19 cellular contexts compared by ENCODE assay signal in genomic region chr1:150226486-150226885, GRCh38. TPM values are rescaled to one million over a fixed set of nuclear protein-coding genes. Genes with fewer than 3 reads are reported as not detected.
A peak's percentile ranks its signal among the peaks of the same experiment; 100 is the strongest.
DNase-seq lines count a peak whose midpoint lies in the region; ATAC-seq, FAIRE-seq and TF ChIP-seq lines count a peak whose summit lies in the region.
"Had no signal": no experiment of that assay in that cellular context is flagged by ENCODE, and none has a peak within 500 bp of the region (broad histone marks: within the 10 kb centered on the region; RNA-seq: fewer than 3 reads in every experiment).

No MANE protein-coding gene starts in this region.

- H3K27ac Mint-ChIP-seq in natural killer cell treated with Interleukin-12 subunit alpha and Interleukin-12 subunit beta and Interleukin-15 and Interleukin-18, amount 100 ng/mL, for 72 hours = peak overlapping the region; percentile 5 to 45
- H3K27ac Mint-ChIP-seq in natural killer cell = no peak overlapping the region
- H3K27ac Mint-ChIP-seq in activated T-helper 17 cell treated with anti-CD3 and anti-CD28 coated beads, Interleukin-2, amount 50 U/mL, for 72 hours = no peak overlapping the region
- H3K27ac Mint-ChIP-seq: CD4-positive, alpha-beta T cell; GM23338 had no signal

- peaks cover 5 to 13% of the 10 kb centered on the region in 2 donors for H3K4me1 Mint-ChIP-seq in natural killer cell treated with Interleukin-12 subunit alpha and Interleukin-12 subunit beta and Interleukin-15 and Interleukin-18, amount 100 ng/mL, for 72 hours (ENCODE audit: low read depth in 2 of 2)
- H3K4me1 Mint-ChIP-seq in natural killer cell = peaks cover 5 to 6% of the 10 kb centered on the region in 2 donors
- H3K4me1 Mint-ChIP-seq in activated T-helper 17 cell treated with anti-CD3 and anti-CD28 coated beads, Interleukin-2, amount 50 U/mL, for 72 hours = peaks cover 4% of the 10 kb centered on the region
- H3K4me1 Mint-ChIP-seq: GM23338 had no signal

- H3K9me3 ChIP-seq in SU-DHL-6 (ENCODE audit: insufficient read depth, low read length) (no peaks in the 10 kb centered on the region), K562 (replicated peaks; ENCODE audit: control insufficient read depth, insufficient read depth, low read depth, low read length) (no peaks in the 10 kb centered on the region)
- H3K9me3 ChIP-seq: BE2C, SJCRH30 had no signal

- no peak overlapping the region for H3K4me3 Mint-ChIP-seq in natural killer cell treated with Interleukin-12 subunit alpha and Interleukin-12 subunit beta and Interleukin-15 and Interleukin-18, amount 100 ng/mL, for 72 hours
- H3K4me3 Mint-ChIP-seq in natural killer cell = no peak overlapping the region
- no peak overlapping the region for H3K4me3 Mint-ChIP-seq in activated T-helper 17 cell treated with anti-CD3 and anti-CD28 coated beads, Interleukin-2, amount 50 U/mL, for 72 hours
- H3K4me3 Mint-ChIP-seq: CD4-positive, alpha-beta T cell; GM23338 had no signal

- no peak for TF ChIP-seq RAD21 in K562 (CRISPR knock-in tag; conservative IDR thresholded peaks at IDR 0.05 in 1 of 2, IDR thresholded peaks at IDR 0.05 in 1 of 2)

- H3K9me3 Mint-ChIP-seq in natural killer cell treated with Interleukin-12 subunit alpha and Interleukin-12 subunit beta and Interleukin-15 and Interleukin-18, amount 100 ng/mL, for 72 hours = no peaks in the 10 kb centered on the region
- no peaks in the 10 kb centered on the region for H3K9me3 Mint-ChIP-seq in natural killer cell
- H3K9me3 Mint-ChIP-seq in activated T-helper 17 cell treated with anti-CD3 and anti-CD28 coated beads, Interleukin-2, amount 50 U/mL, for 72 hours = no peaks in the 10 kb centered on the region
- H3K9me3 Mint-ChIP-seq: CD4-positive, alpha-beta T cell; GM23338 had no signal

- in situ Hi-C loops in K562 (cut with MboI) = no loop called here

- TF ChIP-seq POLR2A in K562 (conservative IDR thresholded peaks at IDR 0.05) = no peak

- peaks cover 31% of the 10 kb centered on the region for H3K36me3 ChIP-seq in SU-DHL-6 (ENCODE audit: low read length)
- peaks cover 81% of the 10 kb centered on the region for H3K36me3 ChIP-seq in K562 (ENCODE audit: control insufficient read depth, insufficient read depth, low read length)

- H3K9ac ChIP-seq in SU-DHL-6 (ENCODE audit: low read length) (no peak overlapping the region), K562 (ENCODE audit: insufficient read depth in 1 of 2, low read depth in 2 of 2, low read length in 2 of 2) (no peak overlapping the region)

- POLR2A ChIA-PET in K562 (lab: Yijun Ruan, JAX) = interaction anchor here (1.0 to 1.7 kb wide), 2 partner anchors 9 to 36 kb away, joined by 3 to 7 read pairs; partner anchors contain the start of gene ANP32E

- H3K4me1 ChIP-seq in K562 (replicated peaks in 1 of 2; ENCODE audit: control insufficient read depth in 2 of 2, insufficient read depth in 2 of 2, low read length in 2 of 2) = no peaks in the 10 kb centered on the region
- H3K4me1 ChIP-seq: BE2C, SJCRH30 had no signal

- H3K27me3 ChIP-seq in SU-DHL-6 (ENCODE audit: low read length) (no peaks in the 10 kb centered on the region), K562 (ENCODE audit: control insufficient read depth in 2 of 2, insufficient read depth in 2 of 2, low read length in 2 of 2) (no peaks in the 10 kb centered on the region)
- H3K27me3 ChIP-seq: BE2C, SJCRH30 had no signal

- H4K20me1 ChIP-seq in SU-DHL-6 (ENCODE audit: low read depth, low read length) (no peaks in the 10 kb centered on the region; the same call in 1 of the 2 replicates), K562 (replicated peaks; ENCODE audit: control insufficient read depth, insufficient read depth, low read length) (no peaks in the 10 kb centered on the region)

- BruUV-seq in K562 (replicated peaks; lab: Mats Ljungman, UMichigan) = TSS peak; percentile 15

- H3K9me1 ChIP-seq in K562 (ENCODE audit: control insufficient read depth, insufficient read depth, low read length) = no peaks in the 10 kb centered on the region

- intact Hi-C loops in natural killer cell (cut with micrococcal nuclease) = no loop called here
- intact Hi-C loops in K562 (cut with micrococcal nuclease) = no loop called here

- H3K4me3 ChIP-seq in SU-DHL-6 (ENCODE audit: insufficient read depth, low read length, poor library complexity, severe bottlenecking) = no peak overlapping the region
- H3K4me3 ChIP-seq in K562 = no peak overlapping the region
- H3K4me3 ChIP-seq: GM23338, PC-9, SJCRH30 had no signal

- H3K27me3 Mint-ChIP-seq in natural killer cell treated with Interleukin-12 subunit alpha and Interleukin-12 subunit beta and Interleukin-15 and Interleukin-18, amount 100 ng/mL, for 72 hours = no peaks in the 10 kb centered on the region
- H3K27me3 Mint-ChIP-seq in natural killer cell (ENCODE audit: low read depth in 2 of 2) = no peaks in the 10 kb centered on the region
- no peaks in the 10 kb centered on the region for H3K27me3 Mint-ChIP-seq in activated T-helper 17 cell treated with anti-CD3 and anti-CD28 coated beads, Interleukin-2, amount 50 U/mL, for 72 hours
- H3K27me3 Mint-ChIP-seq: CD4-positive, alpha-beta T cell had no signal

- peaks cover 38% of the 10 kb centered on the region for H3K36me3 Mint-ChIP-seq in natural killer cell treated with Interleukin-12 subunit alpha and Interleukin-12 subunit beta and Interleukin-15 and Interleukin-18, amount 100 ng/mL, for 72 hours
- peaks cover 18% of the 10 kb centered on the region for H3K36me3 Mint-ChIP-seq in natural killer cell
- H3K36me3 Mint-ChIP-seq in activated T-helper 17 cell treated with anti-CD3 and anti-CD28 coated beads, Interleukin-2, amount 50 U/mL, for 72 hours (ENCODE audit: low read depth) = peaks cover 98% of the 10 kb centered on the region

- no peak for TF ChIP-seq EP300 in K562 (IDR thresholded peaks at IDR 0.05; ENCODE audit: low read length)

- H3K27ac ChIP-seq in SU-DHL-6 (ENCODE audit: low read depth, low read length) (peak overlapping the region; percentile 18; the same call in 1 of the 2 replicates), K562 (ENCODE audit: extremely low read depth, low read depth, low read length) (no peak overlapping the region)
- H3K27ac ChIP-seq: PC-9, SJCRH30 had no signal

- CTCF ChIA-PET in K562 (lab: Yijun Ruan, JAX; ENCODE audit: low intra/inter-chr PET ratio) = no interaction called here

- no peak overlapping the region for H3K4me2 ChIP-seq in SU-DHL-6 (ENCODE audit: low read depth, low read length, poor library complexity, severe bottlenecking)
- H3K4me2 ChIP-seq in K562 (ENCODE audit: insufficient read depth, low read length) = no peak overlapping the region
- H3K4me2 ChIP-seq: GM23338, PC-9 had no signal

- H3K79me2 ChIP-seq in SU-DHL-6 (ENCODE audit: insufficient read depth, low read length) (peaks cover 17% of the 10 kb centered on the region), K562 (ENCODE audit: control insufficient read depth, insufficient read depth, low read length) (peaks cover 16% of the 10 kb centered on the region)

- H2AFZ ChIP-seq in SU-DHL-6 (ENCODE audit: low read depth, low read length, severe bottlenecking) (no peak overlapping the region), K562 (ENCODE audit: low read depth, low read length) (no peak overlapping the region)
- H2AFZ ChIP-seq: GM23338, PC-9 had no signal

- FAIRE-seq in K562 (lab: Jason Lieb, UNC) = no peak

- no peak for ATAC-seq in natural killer cell treated with Interleukin-12 subunit alpha and Interleukin-12 subunit beta and Interleukin-15 and Interleukin-18, amount 100 ng/mL, for 72 hours
- ATAC-seq in natural killer cell = no peak
- no peak for ATAC-seq in K562
- no peak for ATAC-seq in HG03378 (IDR thresholded peaks at IDR 0.05; ENCODE audit: unreplicated experiment)
- no peak for ATAC-seq in activated T-helper 17 cell treated with anti-CD3 and anti-CD28 coated beads, Interleukin-2, amount 50 U/mL, for 72 hours (replicated peaks)
- ATAC-seq: GM23338 had no signal

- H3K9me2 ChIP-seq in SU-DHL-6 (replicated peaks; ENCODE audit: insufficient read depth, low read length) = no peaks in the 10 kb centered on the region

- no peak for TF ChIP-seq CTCF in natural killer cell (IDR thresholded peaks at IDR 0.05)
- TF ChIP-seq CTCF in SU-DHL-6 (IDR thresholded peaks at IDR 0.05; ENCODE audit: insufficient read depth, low read length, poor library complexity, severe bottlenecking) = no peak
- no peak for TF ChIP-seq CTCF in K562 (IDR thresholded peaks at IDR 0.05 in 2 of 3, conservative IDR thresholded peaks at IDR 0.05 in 1 of 3; ENCODE audit: insufficient read depth in 2 of 3, low read depth in 1 of 3, low read length in 3 of 3)

- WGBS in K562 (ENCODE audit: insufficient coverage, low coverage, missing lambda C conversion rate) = 95% methylated on average over 2 of the region's 2 CpGs

- H3F3A ChIP-seq in SU-DHL-6 (ENCODE audit: insufficient read depth) = peaks cover 21% of the 10 kb centered on the region; the same call in 1 of the 2 replicates

- no peak for DNase-seq in natural killer cell treated with Interleukin-12 subunit alpha and Interleukin-12 subunit beta and Interleukin-15 and Interleukin-18, amount 100 ng/mL, for 72 hours (ENCODE audit: low spot score)
- DNase-seq in natural killer cell (no peak), K562 (ENCODE audit: extremely low read depth in 1 of 4, low spot score in 3 of 4) (no peak), GM03348 (ENCODE audit: low spot score) (no peak)
- DNase-seq: BE2C; CD4-positive, alpha-beta T cell; DMS79 treated with DMSO at 0.1 percent for 48 hours; KBM-7; NCI-H1436 treated with DMSO at 0.1 percent for 48 hours; NCI-H2029 treated with DMSO at 0.1 percent for 48 hours; NCI-H2171 treated with DMSO at 0.1 percent for 48 hours; NCI-H446 treated with DMSO at 0.1 percent for 48 hours; NCI-H748 treated with DMSO at 0.1 percent for 48 hours; PC-9; SJCRH30 had no signal

RNA-seq across cellular contexts. Expression of gene ANP32E, which starts 9.4 kb away (rescaled TPM):
- total RNA-seq in natural killer cell treated with Interleukin-12 subunit alpha and Interleukin-12 subunit beta and Interleukin-15 and Interleukin-18, amount 100 ng/mL, for 72 hours = 100 to 1,000 TPM; 157 to 164 TPM
- 10 to 100 TPM; 50.7 to 56.9 (median 55.2) TPM for total RNA-seq in natural killer cell
- total RNA-seq in K562 (2011; cell fraction: chromatin; rRNA removed; ENCODE audit: low replicate concordance) = 8.8 and 23.9 TPM in 2 replicates
- total RNA-seq in K562 (2011; cell fraction: nucleolus; rRNA removed) = 7.3 and 8.2 TPM in 2 replicates
- total RNA-seq in K562 (2011; cell fraction: nucleoplasm; rRNA removed) = 20.2 and 29.5 TPM in 2 replicates
- total RNA-seq in K562 (2014; rRNA removed) = 62.5 and 67.0 TPM in 2 replicates
- total RNA-seq in K562 (2014; rRNA removed; fragmentation: Illumina TruSeq; extraction: Trizol) = 105 and 135 TPM in 2 replicates
- total RNA-seq in K562 (2015; rRNA removed; fragmentation: Illumina TruSeq; extraction: Trizol) = 89.4 and 93.3 TPM in 2 replicates
- 67.8 and 92.4 TPM in 2 replicates for total RNA-seq in K562 (2021)
- 34.3 and 60.4 TPM in 2 replicates for polyA plus RNA-seq in K562 (2011; rRNA removed)
- 4.0 and 15.1 TPM in 2 replicates for polyA plus RNA-seq in K562 (2011; cell fraction: cytosol; rRNA removed)
- polyA plus RNA-seq in K562 (2011; cell fraction: nucleus; rRNA removed) = 6.3 and 9.6 TPM in 2 replicates
- 56.3 and 162 TPM in 2 replicates for polyA plus RNA-seq in K562 (2012)
- 110 and 124 TPM in 2 replicates for polyA plus RNA-seq in K562 (2014; fragmentation: Illumina TruSeq; extraction: Trizol)
- polyA plus RNA-seq in K562 (2014; fragmentation: Nextera tagmentation; extraction: Ambion mirVana) = 100 to 1,000 TPM; 133 to 197 TPM
- polyA plus RNA-seq in K562 (2014; rRNA removed) = 99.8 and 104 TPM in 2 replicates
- 45.2 and 52.2 TPM in 2 replicates for polyA minus RNA-seq in K562 (2011; rRNA and poly(A)+ RNA removed)
- 22.0 and 28.1 TPM in 2 replicates for polyA minus RNA-seq in K562 (2011; cell fraction: cytosol; rRNA and poly(A)+ RNA removed)
- 7.4 and 10.8 TPM in 2 replicates for polyA minus RNA-seq in K562 (2011; cell fraction: nucleus; rRNA and poly(A)+ RNA removed)
- total RNA-seq in activated T-helper 17 cell treated with anti-CD3 and anti-CD28 coated beads, Interleukin-2, amount 50 U/mL, for 72 hours = 100 to 1,000 TPM; 162 to 166 TPM

RNA-seq across cellular contexts. Expression of gene CA14, which starts 31.1 kb away (rescaled TPM):
- total RNA-seq in natural killer cell treated with Interleukin-12 subunit alpha and Interleukin-12 subunit beta and Interleukin-15 and Interleukin-18, amount 100 ng/mL, for 72 hours = not detected
- total RNA-seq in natural killer cell = not detected
- 0.60 TPM in 1 of 2 replicates, not detected in the other for total RNA-seq in K562 (2011; cell fraction: chromatin; rRNA removed; ENCODE audit: low replicate concordance)
- 0.39 and 0.50 TPM in 2 replicates for total RNA-seq in K562 (2011; cell fraction: nucleolus; rRNA removed)
- 0.53 TPM in 1 of 2 replicates, not detected in the other for total RNA-seq in K562 (2011; cell fraction: nucleoplasm; rRNA removed)
- total RNA-seq in K562 (2014; rRNA removed) = not detected in 2 replicates
- 0.15 and 0.16 TPM in 2 replicates for total RNA-seq in K562 (2014; rRNA removed; fragmentation: Illumina TruSeq; extraction: Trizol)
- 0.33 and 0.41 TPM in 2 replicates for total RNA-seq in K562 (2015; rRNA removed; fragmentation: Illumina TruSeq; extraction: Trizol)
- 0.22 and 0.36 TPM in 2 replicates for total RNA-seq in K562 (2021)
- 0.13 and 0.24 TPM in 2 replicates for polyA plus RNA-seq in K562 (2011; rRNA removed)
- polyA plus RNA-seq in K562 (2011; cell fraction: cytosol; rRNA removed) = 0.13 and 0.24 TPM in 2 replicates
- 0.24 and 0.25 TPM in 2 replicates for polyA plus RNA-seq in K562 (2011; cell fraction: nucleus; rRNA removed)
- 0.51 and 0.69 TPM in 2 replicates for polyA plus RNA-seq in K562 (2012)
- 0.15 and 0.16 TPM in 2 replicates for polyA plus RNA-seq in K562 (2014; fragmentation: Illumina TruSeq; extraction: Trizol)
- under 1 TPM; 0.30 to 0.46 TPM for polyA plus RNA-seq in K562 (2014; fragmentation: Nextera tagmentation; extraction: Ambion mirVana)
- polyA plus RNA-seq in K562 (2014; rRNA removed) = 0.12 and 0.57 TPM in 2 replicates
- polyA minus RNA-seq in K562 (2011; rRNA and poly(A)+ RNA removed) = 0.12 and 0.25 TPM in 2 replicates
- polyA minus RNA-seq in K562 (2011; cell fraction: cytosol; rRNA and poly(A)+ RNA removed) = not detected in 2 replicates
- not detected in 2 replicates for polyA minus RNA-seq in K562 (2011; cell fraction: nucleus; rRNA and poly(A)+ RNA removed)
- not detected for total RNA-seq in activated T-helper 17 cell treated with anti-CD3 and anti-CD28 coated beads, Interleukin-2, amount 50 U/mL, for 72 hours
- total RNA-seq: CD4-positive, alpha-beta T cell had no signal

RNA-seq across cellular contexts. Expression of gene APH1A, which starts 42.3 kb away (rescaled TPM):
- total RNA-seq in natural killer cell treated with Interleukin-12 subunit alpha and Interleukin-12 subunit beta and Interleukin-15 and Interleukin-18, amount 100 ng/mL, for 72 hours = 100 to 1,000 TPM; 115 to 140 TPM
- total RNA-seq in natural killer cell = 100 to 1,000 TPM; 133 to 153 (median 143) TPM
- 115 and 218 TPM in 2 replicates for total RNA-seq in K562 (2011; cell fraction: chromatin; rRNA removed; ENCODE audit: low replicate concordance)
- 215 and 226 TPM in 2 replicates for total RNA-seq in K562 (2011; cell fraction: nucleolus; rRNA removed)
- total RNA-seq in K562 (2011; cell fraction: nucleoplasm; rRNA removed) = 182 and 231 TPM in 2 replicates
- 48.8 and 59.0 TPM in 2 replicates for total RNA-seq in K562 (2014; rRNA removed)
- 70.6 and 74.0 TPM in 2 replicates for total RNA-seq in K562 (2014; rRNA removed; fragmentation: Illumina TruSeq; extraction: Trizol)
- total RNA-seq in K562 (2015; rRNA removed; fragmentation: Illumina TruSeq; extraction: Trizol) = 77.0 and 79.1 TPM in 2 replicates
- 97.3 and 98.6 TPM in 2 replicates for total RNA-seq in K562 (2021)
- polyA plus RNA-seq in K562 (2011; rRNA removed) = 111 and 123 TPM in 2 replicates
- 167 and 205 TPM in 2 replicates for polyA plus RNA-seq in K562 (2011; cell fraction: cytosol; rRNA removed)
- polyA plus RNA-seq in K562 (2011; cell fraction: nucleus; rRNA removed) = 121 and 152 TPM in 2 replicates
- polyA plus RNA-seq in K562 (2012) = 80.8 and 88.2 TPM in 2 replicates
- 84.5 and 93.5 TPM in 2 replicates for polyA plus RNA-seq in K562 (2014; fragmentation: Illumina TruSeq; extraction: Trizol)
- 1 to 10 TPM; 5.6 to 6.0 TPM for polyA plus RNA-seq in K562 (2014; fragmentation: Nextera tagmentation; extraction: Ambion mirVana)
- 86.8 and 89.4 TPM in 2 replicates for polyA plus RNA-seq in K562 (2014; rRNA removed)
- 96.8 and 108 TPM in 2 replicates for polyA minus RNA-seq in K562 (2011; rRNA and poly(A)+ RNA removed)
- polyA minus RNA-seq in K562 (2011; cell fraction: cytosol; rRNA and poly(A)+ RNA removed) = 39.9 and 46.7 TPM in 2 replicates
- 49.7 and 72.8 TPM in 2 replicates for polyA minus RNA-seq in K562 (2011; cell fraction: nucleus; rRNA and poly(A)+ RNA removed)
- 100 to 1,000 TPM in 1 of 2 donors, 10 to 100 TPM in 1; 96.3 to 149 TPM for total RNA-seq in activated T-helper 17 cell treated with anti-CD3 and anti-CD28 coated beads, Interleukin-2, amount 50 U/mL, for 72 hours

RNA-seq across cellular contexts. Expression of gene C1orf54, which starts 46.1 kb away (rescaled TPM):
- total RNA-seq in natural killer cell treated with Interleukin-12 subunit alpha and Interleukin-12 subunit beta and Interleukin-15 and Interleukin-18, amount 100 ng/mL, for 72 hours = under 1 TPM; 0.45 to 0.59 TPM
- total RNA-seq in natural killer cell (1 to 10 TPM in 2 of 3 donors, under 1 TPM in 1; 0.97 to 3.7 (median 1.6) TPM), K562 (2014; rRNA removed) (not detected in 2 replicates), K562 (2014; rRNA removed; fragmentation: Illumina TruSeq; extraction: Trizol) (0.65 and 1.1 TPM in 2 replicates), K562 (2015; rRNA removed; fragmentation: Illumina TruSeq; extraction: Trizol) (1.1 and 2.2 TPM in 2 replicates), K562 (2021) (0.20 and 1.00 TPM in 2 replicates)
- total RNA-seq in K562 (2011; cell fraction: chromatin; rRNA removed; ENCODE audit: low replicate concordance) = 0.81 and 0.97 TPM in 2 replicates
- 0.50 TPM in 1 of 2 replicates, not detected in the other for total RNA-seq in K562 (2011; cell fraction: nucleolus; rRNA removed)
- 0.29 TPM in 1 of 2 replicates, not detected in the other for total RNA-seq in K562 (2011; cell fraction: nucleoplasm; rRNA removed)
- polyA plus RNA-seq in K562 (2011; rRNA removed) (1.2 and 3.4 TPM in 2 replicates), K562 (2014; fragmentation: Illumina TruSeq; extraction: Trizol) (1.0 and 1.2 TPM in 2 replicates), K562 (2014; fragmentation: Nextera tagmentation; extraction: Ambion mirVana) (1 to 10 TPM; 2.0 to 2.5 TPM), K562 (2014; rRNA removed) (0.33 and 1.1 TPM in 2 replicates)
- polyA plus RNA-seq in K562 (2011; cell fraction: cytosol; rRNA removed) = 0.48 and 2.8 TPM in 2 replicates
- 0.47 and 1.8 TPM in 2 replicates for polyA plus RNA-seq in K562 (2011; cell fraction: nucleus; rRNA removed)
- 2.7 and 2.8 TPM in 2 replicates for polyA plus RNA-seq in K562 (2012)
- 0.30 TPM in 1 of 2 replicates, not detected in the other for polyA minus RNA-seq in K562 (2011; rRNA and poly(A)+ RNA removed)
- 1.0 TPM in 1 of 2 replicates, not detected in the other for polyA minus RNA-seq in K562 (2011; cell fraction: cytosol; rRNA and poly(A)+ RNA removed)
- polyA minus RNA-seq in K562 (2011; cell fraction: nucleus; rRNA and poly(A)+ RNA removed) = 0.67 TPM in 1 of 2 replicates, not detected in the other
- total RNA-seq in activated T-helper 17 cell treated with anti-CD3 and anti-CD28 coated beads, Interleukin-2, amount 50 U/mL, for 72 hours = 1 to 10 TPM; 1.4 to 3.6 TPM

RNA-seq across cellular contexts. Expression of gene CIART, which starts 55.9 kb away (rescaled TPM):
- total RNA-seq in natural killer cell treated with Interleukin-12 subunit alpha and Interleukin-12 subunit beta and Interleukin-15 and Interleukin-18, amount 100 ng/mL, for 72 hours = 10 to 100 TPM in 1 of 2 donors, 1 to 10 TPM in 1; 2.4 to 10.2 TPM
- total RNA-seq in natural killer cell (1 to 10 TPM in 2 of 3 donors, under 1 TPM in 1; 0.33 to 2.4 (median 1.9) TPM), K562 (2014; rRNA removed) (0.41 TPM in 1 of 2 replicates, not detected in the other), K562 (2014; rRNA removed; fragmentation: Illumina TruSeq; extraction: Trizol) (0.15 TPM in 1 of 2 replicates, not detected in the other), K562 (2015; rRNA removed; fragmentation: Illumina TruSeq; extraction: Trizol) (0.22 TPM in 1 of 2 replicates, not detected in the other), K562 (2021) (0.35 TPM in 1 of 2 replicates, not detected in the other)
- 0.67 and 1.3 TPM in 2 replicates for total RNA-seq in K562 (2011; cell fraction: chromatin; rRNA removed; ENCODE audit: low replicate concordance)
- 0.67 TPM in 1 of 2 replicates, not detected in the other for total RNA-seq in K562 (2011; cell fraction: nucleolus; rRNA removed)
- 0.29 and 1.5 TPM in 2 replicates for total RNA-seq in K562 (2011; cell fraction: nucleoplasm; rRNA removed)
- polyA plus RNA-seq in K562 (2011; rRNA removed) (0.30 TPM in 1 of 2 replicates, not detected in the other), K562 (2014; fragmentation: Illumina TruSeq; extraction: Trizol) (0.19 and 0.35 TPM in 2 replicates), K562 (2014; fragmentation: Nextera tagmentation; extraction: Ambion mirVana) (under 1 TPM; 0.07 to 0.21 TPM), K562 (2014; rRNA removed) (0.19 and 1.1 TPM in 2 replicates)
- 0.12 and 0.19 TPM in 2 replicates for polyA plus RNA-seq in K562 (2011; cell fraction: cytosol; rRNA removed)
- polyA plus RNA-seq in K562 (2011; cell fraction: nucleus; rRNA removed) = 1.1 and 1.3 TPM in 2 replicates
- polyA plus RNA-seq in K562 (2012) = 0.10 and 0.44 TPM in 2 replicates
- not detected in 2 replicates for polyA minus RNA-seq in K562 (2011; rRNA and poly(A)+ RNA removed)
- not detected in 2 replicates for polyA minus RNA-seq in K562 (2011; cell fraction: cytosol; rRNA and poly(A)+ RNA removed)
- not detected in 2 replicates for polyA minus RNA-seq in K562 (2011; cell fraction: nucleus; rRNA and poly(A)+ RNA removed)
- 10 to 100 TPM in 1 of 2 donors, 1 to 10 TPM in 1; 3.7 to 12.4 TPM for total RNA-seq in activated T-helper 17 cell treated with anti-CD3 and anti-CD28 coated beads, Interleukin-2, amount 50 U/mL, for 72 hours
- total RNA-seq: SJCRH30 had no signal

Comparison
In these comparisons a context has a peak if more than half of its experiments do, and no peak if none do; other contexts are left out.
1. H3K27ac Mint-ChIP-seq: peak in natural killer cell treated with Interleukin-12 subunit alpha and Interleukin-12 subunit beta and Interleukin-15 and Interleukin-18, amount 100 ng/mL, for 72 hours (2 of 2); none in natural killer cell (0 of 2) and activated T-helper 17 cell treated with anti-CD3 and anti-CD28 coated beads, Interleukin-2, amount 50 U/mL, for 72 hours (single experiment).